Comparison of ENCODE assay signal across 10 cellular contexts in genomic region chr5:150301901-150302300, GRCh38. TPM values are rescaled to one million over a fixed set of nuclear protein-coding genes. Genes with fewer than 3 reads are reported as not detected.
A peak's percentile ranks its signal among the peaks of the same experiment; 100 is the strongest.
DNase-seq lines count a peak whose midpoint lies in the region; ATAC-seq and TF ChIP-seq lines count a peak whose summit lies in the region.
"Had no signal": no experiment of that assay in that cellular context is flagged by ENCODE, and none has a peak within 500 bp of the region (broad histone marks: within the 10 kb centered on the region; RNA-seq: fewer than 3 reads in every experiment).

No MANE protein-coding gene starts in this region.

- no peak overlapping the region for H3K9ac ChIP-seq in HUES48 (ENCODE audit: low read depth, low read length)

- H3K27me3 ChIP-seq in HUES48 (ENCODE audit: control insufficient read depth, insufficient read depth, low read length) (peaks cover 11% of the 10 kb centered on the region), suprapubic skin (peaks cover 13% of the 10 kb centered on the region)

- ATAC-seq in HG02759 (IDR thresholded peaks at IDR 0.05; ENCODE audit: unreplicated experiment) = no peak
- no peak for ATAC-seq in HG03280 (IDR thresholded peaks at IDR 0.05; ENCODE audit: unreplicated experiment)
- ATAC-seq in GM21526 (IDR thresholded peaks at IDR 0.05; ENCODE audit: low FRiP score, unreplicated experiment) = no peak

- TF ChIP-seq EP300 in suprapubic skin (IDR thresholded peaks at IDR 0.05) = no peak

- DNase-seq in astrocyte of the spinal cord (ENCODE audit: low read depth, low spot score) = no peak
- DNase-seq in suprapubic skin (ENCODE audit: low spot score in 2 of 2) = no peak
- DNase-seq: activated CD8-positive, alpha-beta memory T cell treated with anti-CD3 and anti-CD28 coated beads, Interleukin-2, amount 50 U/mL, for 48 hours; NCI-H774; T-helper 2 cell had no signal

- H3K4me1 ChIP-seq in HUES48 (ENCODE audit: control insufficient read depth, insufficient read depth, low read length) (peaks cover 44% of the 10 kb centered on the region), suprapubic skin (peaks cover 32% of the 10 kb centered on the region)

- in situ Hi-C loops in astrocyte of the spinal cord (cut with HindIII; ENCODE audit: low sequenced_read_pairs) = no loop called here

- WGBS in suprapubic skin = 39% methylated on average over 17 of the region's 22 CpGs

- no peak for TF ChIP-seq POLR2A in suprapubic skin (IDR thresholded peaks at IDR 0.05)

- H3K4me3 ChIP-seq in HUES48 (ENCODE audit: low read depth, low read length) = peak overlapping the region; percentile 64
- H3K4me3 ChIP-seq in astrocyte of the spinal cord (ENCODE audit: low read depth, low read length) = peak overlapping the region; percentile 13
- peak overlapping the region; percentile 26 for H3K4me3 ChIP-seq in iPS-18c (ENCODE audit: insufficient read depth, low read depth, low read length)
- peak overlapping the region; percentile 47 for H3K4me3 ChIP-seq in suprapubic skin

- no peaks in the 10 kb centered on the region for H3K9me3 ChIP-seq in HUES48 (ENCODE audit: control insufficient read depth, insufficient read depth, low read length)
- no peaks in the 10 kb centered on the region for H3K9me3 ChIP-seq in iPS-18c (ENCODE audit: control insufficient read depth, insufficient read depth, low read length)
- no peaks in the 10 kb centered on the region for H3K9me3 ChIP-seq in suprapubic skin

- no peak for TF ChIP-seq CTCF in astrocyte of the spinal cord (IDR thresholded peaks at IDR 0.05; ENCODE audit: low read depth, low read length)
- TF ChIP-seq CTCF in suprapubic skin (IDR thresholded peaks at IDR 0.05) = no peak

- H3K36me3 ChIP-seq in HUES48 (ENCODE audit: control insufficient read depth, insufficient read depth, low read length) (no peaks in the 10 kb centered on the region), suprapubic skin (no peaks in the 10 kb centered on the region)

- H3K27ac ChIP-seq in HUES48 (ENCODE audit: low read depth, low read length) (peak overlapping the region; percentile 81), suprapubic skin (no peak overlapping the region)

RNA-seq across cellular contexts. Expression of gene ARSI, which starts 0.8 kb away (rescaled TPM):
- total RNA-seq in suprapubic skin = 1 to 10 TPM; 2.7 to 5.4 (median 3.9) TPM

RNA-seq across cellular contexts. Expression of gene CAMK2A, which starts 12.3 kb away (rescaled TPM):
- under 1 TPM in 2 of 4 donors, not detected in 2; 0.26 to 0.64 TPM for total RNA-seq in suprapubic skin

RNA-seq across cellular contexts. Expression of gene TCOF1, which starts 55.6 kb away (rescaled TPM):
- 10 to 100 TPM; 32.1 to 54.2 (median 33.1) TPM for total RNA-seq in suprapubic skin

Comparison
In these comparisons a context has a peak if more than half of its experiments do, and no peak if none do; other contexts are left out.
1. H3K4me3 ChIP-seq: peak in every context shown above with its lines; median percentile 64 in HUES48; 47 in suprapubic skin; 26 in iPS-18c; 13 in astrocyte of the spinal cord.